ENCODE assay signal across 1 cellular context in the genomic region with DNA sequence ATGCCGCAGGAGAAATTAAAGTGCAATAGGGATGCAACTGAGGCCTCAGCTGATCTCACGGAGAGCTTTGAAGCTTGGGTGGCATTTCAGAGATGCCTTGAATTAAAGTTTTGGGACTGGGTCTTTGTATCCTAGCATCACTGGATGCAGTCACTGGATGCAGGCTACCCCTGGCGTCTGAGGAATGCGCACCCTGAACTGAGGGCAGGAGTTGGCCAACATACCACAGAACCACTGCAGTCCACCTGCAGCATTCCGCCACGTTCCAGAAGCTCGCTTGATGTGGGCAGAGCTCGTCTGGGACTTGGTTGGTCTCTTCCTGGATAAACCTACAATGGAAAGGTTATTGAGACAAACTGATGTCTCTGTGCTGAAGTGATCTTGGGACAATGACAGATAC.
TF ChIP-seq lines count a peak whose summit lies in the region.

No MANE protein-coding gene starts in this region.

TF ChIP-seq in H1, 55 proteins besides CTCF, POLR2A, EP300 and RAD21:
- TF ChIP-seq YY1 (IDR thresholded peaks at IDR 0.05; ENCODE audit: low read depth, low read length), result no peak
- no peak for TF ChIP-seq ZNF274 (IDR thresholded peaks at IDR 0.05; ENCODE audit: borderline replicate concordance, extremely low read depth, low read length)
- TF ChIP-seq, protein P1, sequence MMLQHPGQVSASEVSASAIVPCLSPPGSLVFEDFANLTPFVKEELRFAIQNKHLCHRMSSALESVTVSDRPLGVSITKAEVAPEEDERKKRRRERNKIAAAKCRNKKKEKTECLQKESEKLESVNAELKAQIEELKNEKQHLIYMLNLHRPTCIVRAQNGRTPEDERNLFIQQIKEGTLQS (IDR thresholded peaks at IDR 0.05; ENCODE audit: insufficient read depth, low read depth, low read length), result no peak
